Comparison of ENCODE assay signal across 8 cellular contexts in genomic region chr7:140512317-140513000, GRCh38. TPM values are rescaled to one million over a fixed set of nuclear protein-coding genes. Genes with fewer than 3 reads are reported as not detected.
DNase-seq lines count a peak whose midpoint lies in the region; ATAC-seq and TF ChIP-seq lines count a peak whose summit lies in the region.

No MANE protein-coding gene starts in this region.

- H3K4me3 ChIP-seq in BE2C (ENCODE audit: low read depth, low read length) (peak overlapping the region; percentile 31; the same call in 1 of the 2 replicates), MG63 (no peak overlapping the region), left ventricle myocardium inferior (no peak overlapping the region), MM.1S (ENCODE audit: low read length) (no peak overlapping the region)

- no peaks in the 10 kb centered on the region for H3K79me2 ChIP-seq in MM.1S (ENCODE audit: low read length)

- H3K4me1 ChIP-seq in BE2C: no peaks in the 10 kb centered on the region
- peaks cover 15% of the 10 kb centered on the region for H3K4me1 ChIP-seq in left ventricle myocardium inferior
- H3K4me1 ChIP-seq in MM.1S (ENCODE audit: low read length): no peaks in the 10 kb centered on the region

- no peak overlapping the region for H3K9ac ChIP-seq in MM.1S (ENCODE audit: low read length)

- H3K27ac ChIP-seq in left ventricle myocardium inferior (replicated peaks) (no peak overlapping the region), MM.1S (ENCODE audit: low read length) (no peak overlapping the region)

- intact Hi-C loops in left ventricle myocardium inferior (cut with micrococcal nuclease): no loop called here

- H4K20me1 ChIP-seq in MM.1S (ENCODE audit: insufficient read depth, low read length): no peaks in the 10 kb centered on the region

- H2AFZ ChIP-seq in MM.1S (ENCODE audit: low read length): no peak overlapping the region

- TF ChIP-seq CTCF in BE2C (IDR thresholded peaks at IDR 0.05; ENCODE audit: low read depth, low read length) (no peak), left ventricle myocardium inferior (IDR thresholded peaks at IDR 0.05; ENCODE audit: borderline replicate concordance) (no peak), MM.1S (IDR thresholded peaks at IDR 0.05; ENCODE audit: low read length) (no peak)

- ATAC-seq in HG03097 (IDR thresholded peaks at IDR 0.05; ENCODE audit: low FRiP score, unreplicated experiment): no peak

- H3K27me3 ChIP-seq in BE2C (no peaks in the 10 kb centered on the region; the same call in 1 of the 2 replicates), MG63 (no peaks in the 10 kb centered on the region), left ventricle myocardium inferior (ENCODE audit: low read depth) (no peaks in the 10 kb centered on the region), MM.1S (replicated peaks; ENCODE audit: insufficient read depth, low read length) (no peaks in the 10 kb centered on the region)

- H3K36me3 ChIP-seq in BE2C: no peaks in the 10 kb centered on the region
- peaks cover 2% of the 10 kb centered on the region; the same call in 1 of the 2 replicates for H3K36me3 ChIP-seq in MG63
- peaks cover 3% of the 10 kb centered on the region for H3K36me3 ChIP-seq in left ventricle myocardium inferior
- no peaks in the 10 kb centered on the region for H3K36me3 ChIP-seq in MM.1S (replicated peaks; ENCODE audit: insufficient read depth, low read length)

- H3K9me2 ChIP-seq in MM.1S (replicated peaks; ENCODE audit: insufficient read depth, low read length): no peaks in the 10 kb centered on the region

- H3K4me2 ChIP-seq in MM.1S (ENCODE audit: low read depth, low read length): no peak overlapping the region

- H3K9me3 ChIP-seq in BE2C (no peaks in the 10 kb centered on the region), MG63 (no peaks in the 10 kb centered on the region), left ventricle myocardium inferior (replicated peaks) (no peaks in the 10 kb centered on the region), MM.1S (replicated peaks; ENCODE audit: insufficient read depth, low read length) (no peaks in the 10 kb centered on the region)

- DNase-seq in BE2C (peak; percentile 79), MG63 (peak; percentile 14), RPMI8226 (peak; percentile 95), left ventricle myocardium inferior (peak; percentile 48), MM.1S (no peak)
- DNase-seq in stimulated activated CD4-positive, alpha-beta T cell treated with anti-CD3 and anti-CD28 coated beads, Interleukin-2, amount 100 ng/mL, for 48 hours: no peak
- no peak for DNase-seq in central memory CD4-positive, alpha-beta T cell

- no peaks in the 10 kb centered on the region for H3F3A ChIP-seq in MM.1S (ENCODE audit: insufficient read depth, low read length)

RNA-seq across cellular contexts. Expression of gene MKRN1, which starts 33.2 kb away (rescaled TPM):
- polyA plus RNA-seq in BE2C (2012; ENCODE audit: insufficient read depth, insufficient read length, low read depth): 83.7 TPM
- 29.7 and 45.8 TPM in 2 replicates for total RNA-seq in MG63 (2014; rRNA removed; shearing (Covaris generic); ENCODE audit: low replicate concordance)
- 90.0 TPM for total RNA-seq in left ventricle myocardium inferior

Comparison
In these comparisons a context has a peak if more than half of its experiments do, and no peak if none do; other contexts are left out.
1. DNase-seq: peak in BE2C (single experiment), MG63 (single experiment), RPMI8226 (single experiment) and left ventricle myocardium inferior (single experiment); none in stimulated activated CD4-positive, alpha-beta T cell treated with anti-CD3 and anti-CD28 coated beads, Interleukin-2, amount 100 ng/mL, for 48 hours (0 of 2), MM.1S (single experiment) and central memory CD4-positive, alpha-beta T cell (single experiment).